Comparison of ENCODE assay signal across 8 cellular contexts in the genomic region with DNA sequence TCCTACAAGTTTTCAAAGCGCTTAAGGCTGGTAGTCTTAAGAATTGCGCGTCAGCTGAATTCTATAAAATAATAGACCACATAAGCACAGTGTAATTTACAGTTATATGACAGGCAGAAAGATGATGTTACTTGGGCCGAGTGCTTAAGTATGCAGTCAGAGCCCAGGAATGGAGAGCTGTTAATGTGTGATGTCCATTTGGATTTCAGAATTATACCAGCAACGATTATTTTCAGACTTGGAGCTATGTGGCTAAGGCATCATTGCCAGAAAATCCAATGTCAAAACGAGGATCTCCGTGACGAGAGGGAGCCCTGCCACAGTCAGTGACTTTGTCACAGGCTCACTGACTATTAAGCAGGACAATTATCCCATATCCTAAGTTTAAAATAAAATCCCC. TPM values are rescaled to one million over a fixed set of nuclear protein-coding genes. Genes with fewer than 3 reads are reported as not detected.
DNase-seq lines count a peak whose midpoint lies in the region; ATAC-seq lines count a peak whose summit lies in the region.

No MANE protein-coding gene starts in this region.

- H3K4me3 ChIP-seq in rectal smooth muscle tissue (ENCODE audit: low read length), result no peak overlapping the region

- no peak for ATAC-seq in HG03045 (IDR thresholded peaks at IDR 0.05; ENCODE audit: unreplicated experiment)

- H3K4me1 ChIP-seq in rectal smooth muscle tissue (ENCODE audit: control insufficient read depth, insufficient read depth, low read length), result peaks cover 36% of the 10 kb centered on the region

- in situ Hi-C loops in Caki2 (cut with HindIII; ENCODE audit: low pct_unique_long_range_greater_than_20kb, low sequenced_read_pairs), result no loop called here

- H3K9ac ChIP-seq in rectal smooth muscle tissue (ENCODE audit: low read length), result no peak overlapping the region

- DNase-seq in Caki2 (ENCODE audit: low read depth) (peak; percentile 28), RPMI7951 (ENCODE audit: low read depth) (peak; percentile 36), fibroblast of gingiva (ENCODE audit: low read depth) (peak; percentile 13), MV-4-11 (lab: John Stamatoyannopoulos, UW) (no peak), Kasumi-1 (lab: John Stamatoyannopoulos, UW) (no peak)
- no peak for DNase-seq in effector CD8-positive, alpha-beta T cell (lab: John Stamatoyannopoulos, UW)

- no peaks in the 10 kb centered on the region for H3K36me3 ChIP-seq in rectal smooth muscle tissue (ENCODE audit: control insufficient read depth, insufficient read depth, low read length)

- H3K27me3 ChIP-seq in rectal smooth muscle tissue (ENCODE audit: control insufficient read depth, insufficient read depth, low read length), result no peaks in the 10 kb centered on the region

- H3K27ac ChIP-seq in rectal smooth muscle tissue (ENCODE audit: low read depth, low read length), result peak overlapping the region; percentile 94

RNA-seq across cellular contexts. Expression of gene KLF7, which starts 3.4 kb away (rescaled TPM):
- total RNA-seq in Caki2 (2014; rRNA removed; shearing (Covaris generic); ENCODE audit: low replicate concordance), result 5.5 and 8.1 TPM in 2 replicates
- total RNA-seq in RPMI7951 (2014; rRNA removed; shearing (Covaris generic)), result 5.4 and 7.3 TPM in 2 replicates

Comparison
In these comparisons a context has a peak if more than half of its experiments do, and no peak if none do; other contexts are left out.
1. DNase-seq: peak in Caki2 (single experiment), RPMI7951 (single experiment) and fibroblast of gingiva (single experiment); none in MV-4-11 (single experiment), Kasumi-1 (0 of 2) and effector CD8-positive, alpha-beta T cell (single experiment).